Comparison of ENCODE assay signal across 8 cellular contexts in genomic region chr19:31356587-31357314, GRCh38. TPM values are rescaled to one million over a fixed set of nuclear protein-coding genes. Genes with fewer than 3 reads are reported as not detected.
DNase-seq lines count a peak whose midpoint lies in the region; ATAC-seq, FAIRE-seq and TF ChIP-seq lines count a peak whose summit lies in the region.

No MANE protein-coding gene starts in this region.

- H3K36me3 ChIP-seq in bronchial epithelial cell (ENCODE audit: control insufficient read depth, insufficient read depth, low read length) (no peaks in the 10 kb centered on the region), upper lobe of left lung (no peaks in the 10 kb centered on the region)

- no peak overlapping the region for H3K4me3 ChIP-seq in bronchial epithelial cell (ENCODE audit: low read depth, low read length)
- H3K4me3 ChIP-seq in upper lobe of left lung: no peak overlapping the region

- H3K27ac ChIP-seq in upper lobe of left lung: no peak overlapping the region

- H3K4me1 ChIP-seq in upper lobe of left lung: peaks cover 10 to 19% (median 11%) of the 10 kb centered on the region in 4 donors

- no peak for TF ChIP-seq EP300 in upper lobe of left lung (IDR thresholded peaks at IDR 0.05)

- ATAC-seq in upper lobe of left lung (ENCODE audit: low FRiP score in 2 of 2): peak in 1 of 2 donors; percentile 64
- no peak for ATAC-seq in HG02623 (IDR thresholded peaks at IDR 0.05; ENCODE audit: unreplicated experiment)

- no peak for FAIRE-seq in bronchial epithelial cell (lab: Jason Lieb, UNC)

- TF ChIP-seq CTCF in bronchial epithelial cell (IDR thresholded peaks at IDR 0.05; ENCODE audit: insufficient read depth, low read length, severe bottlenecking) (peak; percentile 73), upper lobe of left lung (IDR thresholded peaks at IDR 0.05) (peak; percentile 35 to 62 (median 56))

- H3K9me3 ChIP-seq in upper lobe of left lung: no peaks in the 10 kb centered on the region

- H3K27me3 ChIP-seq in bronchial epithelial cell (ENCODE audit: control insufficient read depth, insufficient read depth, low read length) (peaks cover 9% of the 10 kb centered on the region), upper lobe of left lung (peaks cover 0 to 50% (median 36%) of the 10 kb centered on the region in 4 donors)

- DNase-seq in activated effector memory CD4-positive, alpha-beta T cell treated with anti-CD3 and anti-CD28 coated beads, Interleukin-2, amount 50 U/mL, for 16 hours: peak; percentile 85
- no peak for DNase-seq in activated effector memory CD4-positive, alpha-beta T cell treated with Interleukin-2 at 50 U/mL for 16 hours
- DNase-seq in bronchial epithelial cell (ENCODE audit: low read depth): no peak
- peak; percentile 38 for DNase-seq in medulla oblongata (ENCODE audit: extremely low spot score)
- DNase-seq in upper lobe of left lung: peak; percentile 47 to 91
- no peak for DNase-seq in GM19240 (ENCODE audit: insufficient read length, low spot score)
- DNase-seq in mesenteric fat pad (ENCODE audit: low spot score): no peak

- no peak for TF ChIP-seq POLR2A in upper lobe of left lung (IDR thresholded peaks at IDR 0.05)

- WGBS in upper lobe of left lung, 2 donors: 20 to 21% methylated on average over 22 to 26 of the region's 33 CpGs

RNA-seq across cellular contexts. Expression of gene TSHZ3, which starts 7.5 kb away (rescaled TPM):
- 1.6 and 2.0 TPM in 2 replicates for total RNA-seq in bronchial epithelial cell
- total RNA-seq in upper lobe of left lung: 10 to 100 TPM in 1 of 6 donors, 1 to 10 TPM in 5; 2.9 to 10.1 (median 6.3) TPM
- total RNA-seq in mesenteric fat pad: 12.6 TPM

Comparison
In these comparisons a context has a peak if more than half of its experiments do, and no peak if none do; other contexts are left out.
1. DNase-seq: peak in activated effector memory CD4-positive, alpha-beta T cell treated with anti-CD3 and anti-CD28 coated beads, Interleukin-2, amount 50 U/mL, for 16 hours (single experiment), medulla oblongata (single experiment) and upper lobe of left lung (2 of 2); none in activated effector memory CD4-positive, alpha-beta T cell treated with Interleukin-2 at 50 U/mL for 16 hours (single experiment), bronchial epithelial cell (single experiment), GM19240 (single experiment) and mesenteric fat pad (single experiment).